Comparison of ENCODE assay signal across 8 cellular contexts in the genomic region with DNA sequence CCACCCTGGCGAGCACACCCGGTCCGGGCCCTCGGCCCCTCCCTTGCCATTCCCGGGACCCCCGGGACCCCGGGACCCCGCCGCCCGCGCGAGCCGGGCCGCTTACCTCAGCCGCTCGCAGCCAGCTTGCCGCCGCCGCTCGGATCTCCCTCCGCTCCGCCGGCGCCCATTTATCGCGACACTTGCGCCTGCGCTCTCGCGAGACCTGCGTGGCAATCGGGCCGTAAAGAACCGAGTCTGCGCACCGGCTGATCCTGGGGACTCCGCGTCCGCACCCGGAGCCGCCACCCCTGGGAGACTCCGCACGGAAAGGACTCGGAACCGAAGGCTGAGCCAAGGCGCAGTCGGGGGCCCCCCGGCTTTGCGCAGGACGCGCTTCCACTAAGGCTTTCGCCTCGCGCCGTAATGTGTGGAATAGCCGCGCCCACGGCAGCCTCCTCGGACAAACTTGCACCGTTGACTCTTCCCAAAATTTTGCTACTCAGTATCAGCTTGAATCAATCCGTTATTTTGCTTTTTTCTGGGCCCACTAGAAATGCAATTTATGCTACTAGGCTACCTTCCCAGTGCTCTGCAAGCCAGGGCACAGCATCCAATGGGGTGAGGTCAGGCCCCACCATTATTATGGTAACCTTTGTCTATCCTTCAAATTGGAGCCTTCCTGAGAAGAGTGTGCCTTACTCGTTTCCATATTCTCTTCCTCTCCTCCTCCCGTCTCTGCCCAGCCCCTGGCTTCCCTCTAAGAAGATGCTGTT. TPM values are rescaled to one million over a fixed set of nuclear protein-coding genes. Genes with fewer than 3 reads are reported as not detected.
DNase-seq lines count a peak whose midpoint lies in the region; ATAC-seq and TF ChIP-seq lines count a peak whose summit lies in the region.

TSS of gene MAD1L1 (minus strand) at position 180 of the 755 bp plus-strand sequence. CDS start 2,812 bp downstream, outside the sequence.

- intact Hi-C loops in left lung (cut with DNase I): no loop called here

- H3K4me3 ChIP-seq in left lung: peak within 1 kb of the TSS; percentile 66 to 100

- H3K27me3 ChIP-seq in left lung: no peaks in the 10 kb centered on the region

- no peaks in the 10 kb centered on the region for H3K9me3 ChIP-seq in left lung

- ATAC-seq in HG03442 (IDR thresholded peaks at IDR 0.05; ENCODE audit: unreplicated experiment) (peak; percentile 62), left lung (peak; percentile 90)

- peak in 1 of 2 donors; percentile 13 for TF ChIP-seq CTCF in left lung (IDR thresholded peaks at IDR 0.05)

- H3K27ac ChIP-seq in left lung: peak within 1 kb of the TSS; percentile 5 to 72

- H3K4me1 ChIP-seq in left lung: peaks cover 11 to 38% of the 10 kb centered on the region in 2 donors

- H3K36me3 ChIP-seq in left lung: peaks cover 0 to 63% of the 10 kb centered on the region in 2 donors

- DNase-seq in AML-193 (lab: John Stamatoyannopoulos, UW): peak; percentile 67 to 74
- peak; percentile 79 for DNase-seq in NCI-H526 treated with DMSO at 0.1 percent for 48 hours (lab: John Stamatoyannopoulos, UW)
- DNase-seq in activated CD4-positive, alpha-beta T cell treated with anti-CD3 and anti-CD28 coated beads, Interleukin-2, amount 50 U/mL, for 1 hour: peak; percentile 87
- DNase-seq in dedifferentiated amniotic fluid mesenchymal stem cell (ENCODE audit: extremely low spot score): peak; percentile 89
- peak; percentile 91 to 97 for DNase-seq in left lung
- DNase-seq in stimulated activated CD4-positive, alpha-beta T cell treated with anti-CD3 and anti-CD28 coated beads, Interleukin-2, amount 100 ng/mL, for 4 hours (ENCODE audit: low read depth): peak; percentile 83

- peak; percentile 82 for TF ChIP-seq POLR2A in GM19193 (IDR thresholded peaks at IDR 0.05; ENCODE audit: extremely low read depth, insufficient read depth, insufficient read length)

RNA-seq across cellular contexts. Expression of gene MAD1L1, which starts in this region (rescaled TPM):
- 10 to 100 TPM; 50.9 to 58.8 TPM for total RNA-seq in left lung

Comparison
In these comparisons a context has a peak if more than half of its experiments do, and no peak if none do; other contexts are left out.
1. Peak in every context shown above with its lines: DNase-seq, ATAC-seq, H3K4me3 ChIP-seq and H3K27ac ChIP-seq.